In genomic region chr13:30486230-30487074, GRCh38 we compare ENCODE assay signal across 17 cellular contexts. TPM values are rescaled to one million over a fixed set of nuclear protein-coding genes. Genes with fewer than 3 reads are reported as not detected.
DNase-seq lines count a peak whose midpoint lies in the region; ATAC-seq and TF ChIP-seq lines count a peak whose summit lies in the region.
"Had no signal": no experiment of that assay in that cellular context is flagged by ENCODE, and none has a peak within 500 bp of the region (broad histone marks: within the 10 kb centered on the region; RNA-seq: fewer than 3 reads in every experiment).

No MANE protein-coding gene starts in this region.

- peak overlapping the region; percentile 60 for H3K4me3 Mint-ChIP-seq in Caco-2 (ENCODE audit: unreplicated experiment)
- H3K4me3 Mint-ChIP-seq: activated CD4-positive, alpha-beta T cell treated with anti-CD3 and anti-CD28 coated beads, Interleukin-2, amount 10 ng/mL, durations not matched to agents 24 days and 14 days; CD8-positive, alpha-beta memory T cell had no signal

- ATAC-seq in PC-3 (peak; percentile 54), foreskin keratinocyte (peak; percentile 54), gastrocnemius medialis (no peak), HG02571 (IDR thresholded peaks at IDR 0.05; ENCODE audit: unreplicated experiment) (no peak)
- ATAC-seq: GM12878 had no signal

- H3K4ac ChIP-seq in neuronal stem cell (ENCODE audit: low read length) = no peak overlapping the region

- no peaks in the 10 kb centered on the region for H3K27me3 Mint-ChIP-seq in Caco-2 (ENCODE audit: insufficient read depth, unreplicated experiment)

- peak overlapping the region; percentile 7; the same call in 1 of the 2 replicates for H2AFZ ChIP-seq in PC-3 (ENCODE audit: low read length)
- H2AFZ ChIP-seq in neuronal stem cell (ENCODE audit: low read length) = no peak overlapping the region

- H3K9me3 Mint-ChIP-seq in Caco-2 (ENCODE audit: unreplicated experiment) = no peaks in the 10 kb centered on the region
- H3K9me3 Mint-ChIP-seq: activated CD4-positive, alpha-beta T cell treated with anti-CD3 and anti-CD28 coated beads, Interleukin-2, amount 10 ng/mL, durations not matched to agents 24 days and 14 days; CD8-positive, alpha-beta memory T cell had no signal

- H3K36me3 ChIP-seq in Caco-2 (ENCODE audit: control insufficient read depth, insufficient read depth, low read length) = no peaks in the 10 kb centered on the region
- no peaks in the 10 kb centered on the region for H3K36me3 ChIP-seq in PC-3 (ENCODE audit: low read depth, low read length)
- no peaks in the 10 kb centered on the region for H3K36me3 ChIP-seq in neuronal stem cell (replicated peaks in 1 of 2; ENCODE audit: control insufficient read depth in 2 of 2, insufficient read depth in 2 of 2, low read length in 2 of 2)
- no peaks in the 10 kb centered on the region for H3K36me3 ChIP-seq in gastrocnemius medialis

- no CpG with 5 or more reads among the region's 11 CpGs for WGBS in neuronal stem cell (ENCODE audit: extremely low coverage in 2 of 2, insufficient read length in 2 of 2, insufficient replicate concordance in 1 of 2), 2 donors

- BruUV-seq in Caco-2 (replicated peaks; lab: Mats Ljungman, UMichigan) = no TSS peak
- no TSS peak for BruUV-seq in PC-3 (replicated peaks; lab: Mats Ljungman, UMichigan)

- H3K4me3 ChIP-seq in Caco-2 (ENCODE audit: low read depth, low read length) (no peak overlapping the region), PC-3 (ENCODE audit: low read length) (no peak overlapping the region), neuronal stem cell (ENCODE audit: low read length in 2 of 2) (no peak overlapping the region), gastrocnemius medialis (no peak overlapping the region)
- H3K4me3 ChIP-seq: GM12878 had no signal

- H3K4me1 ChIP-seq in Caco-2 = peaks cover 11% of the 10 kb centered on the region
- H3K4me1 ChIP-seq in PC-3 (ENCODE audit: insufficient read depth, low read length) = peaks cover 9% of the 10 kb centered on the region; the same call in 1 of the 2 replicates
- H3K4me1 ChIP-seq in foreskin keratinocyte = peaks cover 1% of the 10 kb centered on the region
- H3K4me1 ChIP-seq in neuronal stem cell (ENCODE audit: control insufficient read depth in 2 of 2, insufficient read depth in 1 of 2, low read depth in 1 of 2, low read length in 2 of 2) = peaks cover 0 to 1% of the 10 kb centered on the region in 2 donors
- H3K4me1 ChIP-seq in gastrocnemius medialis = peaks cover 5 to 16% of the 10 kb centered on the region in 2 donors

- H3F3A ChIP-seq in PC-3 (ENCODE audit: low read length, unreplicated experiment) = no peaks in the 10 kb centered on the region

- intact Hi-C loops in Caco-2 (cut with micrococcal nuclease; ENCODE audit: unreplicated experiment) = no loop called here
- intact Hi-C loops in PC-3 (cut with micrococcal nuclease) = no loop called here
- intact Hi-C loops in gastrocnemius medialis (cut with DNase I; ENCODE audit: low total_unique reads) = no loop called here

- no peaks in the 10 kb centered on the region for H4K20me1 ChIP-seq in PC-3 (ENCODE audit: low read length)

- no peak overlapping the region for H2BK5ac ChIP-seq in neuronal stem cell (ENCODE audit: low read length)

- POLR2A ChIA-PET in Caco-2 (lab: Charles Lee) = no interaction called here
- POLR2A ChIA-PET in PC-3 (lab: Charles Lee; ENCODE audit: unreplicated experiment) = no interaction called here

- H3K79me2 ChIP-seq in PC-3 (ENCODE audit: low read length) = no peaks in the 10 kb centered on the region

- peak overlapping the region; percentile 13 for H3K18ac ChIP-seq in neuronal stem cell (ENCODE audit: low read length)

- peak overlapping the region; percentile 15 for H2BK15ac ChIP-seq in neuronal stem cell (ENCODE audit: low read length)

- peak overlapping the region; percentile 64 for H3K27ac Mint-ChIP-seq in Caco-2 (ENCODE audit: unreplicated experiment)
- H3K27ac Mint-ChIP-seq: activated CD4-positive, alpha-beta T cell treated with anti-CD3 and anti-CD28 coated beads, Interleukin-2, amount 10 ng/mL, durations not matched to agents 24 days and 14 days; CD8-positive, alpha-beta memory T cell had no signal

- no peak overlapping the region for H3K4me2 ChIP-seq in PC-3 (ENCODE audit: low read length)
- H3K4me2 ChIP-seq in neuronal stem cell (ENCODE audit: insufficient read depth, low read length, poor library complexity, severe bottlenecking) = no peak overlapping the region

- H2AK5ac ChIP-seq in neuronal stem cell (ENCODE audit: low read depth, low read length) = no peak overlapping the region

- DNase-seq in Caco-2 (peak; percentile 56 to 62), PC-3 (peak; percentile 73), foreskin keratinocyte (peak in 1 of 2 donors; percentile 59), neuronal stem cell (ENCODE audit: low spot score) (no peak), NCI-H774 (lab: John Stamatoyannopoulos, UW) (no peak), gastrocnemius medialis (no peak), SK-N-DZ (ENCODE audit: low spot score) (no peak)
- DNase-seq: activated CD4-positive, alpha-beta T cell treated with anti-CD3 and anti-CD28 coated beads, Interleukin-2, amount 10 ng/mL, durations not matched to agents 24 days and 14 days; activated naive CD4-positive, alpha-beta T cell treated with anti-CD3 and anti-CD28 coated beads, Interleukin-2, amount 50 U/mL, for 16 hours; CD8-positive, alpha-beta memory T cell; effector memory CD4-positive, alpha-beta T cell; mesenchymal stem cell; MV-4-11; NCI-H2171; occipital lobe had no signal

- CTCF ChIA-PET in Caco-2 (lab: Charles Lee) = no interaction called here
- CTCF ChIA-PET in PC-3 (lab: Charles Lee) = no interaction called here

- H3K9ac ChIP-seq in PC-3 (ENCODE audit: low read length) (no peak overlapping the region), neuronal stem cell (ENCODE audit: low read depth, low read length, poor library complexity) (no peak overlapping the region)

- H3K23ac ChIP-seq in neuronal stem cell (ENCODE audit: low read depth, low read length, poor library complexity) = peak overlapping the region; percentile 25

- H3K27me3 ChIP-seq in Caco-2 (replicated peaks; ENCODE audit: control insufficient read depth, insufficient read depth, low read length) (no peaks in the 10 kb centered on the region), PC-3 (ENCODE audit: low read length) (no peaks in the 10 kb centered on the region), foreskin keratinocyte (peaks cover 7% of the 10 kb centered on the region), neuronal stem cell (ENCODE audit: control insufficient read depth in 3 of 3, insufficient read depth in 3 of 3, low read depth in 1 of 3, low read length in 3 of 3) (no peaks in the 10 kb centered on the region), gastrocnemius medialis (no peaks in the 10 kb centered on the region)

- peaks cover 9% of the 10 kb centered on the region for H3K4me1 Mint-ChIP-seq in Caco-2 (ENCODE audit: low read depth, unreplicated experiment)
- H3K4me1 Mint-ChIP-seq: activated CD4-positive, alpha-beta T cell treated with anti-CD3 and anti-CD28 coated beads, Interleukin-2, amount 10 ng/mL, durations not matched to agents 24 days and 14 days; CD8-positive, alpha-beta memory T cell had no signal

- H2BK120ac ChIP-seq in neuronal stem cell (ENCODE audit: low read depth, low read length) = no peak overlapping the region

- H3K9me3 ChIP-seq in Caco-2 = no peaks in the 10 kb centered on the region
- no peaks in the 10 kb centered on the region for H3K9me3 ChIP-seq in PC-3 (ENCODE audit: low read length)
- no peaks in the 10 kb centered on the region for H3K9me3 ChIP-seq in neuronal stem cell (replicated peaks in 1 of 2; ENCODE audit: control insufficient read depth in 2 of 2, insufficient read depth in 1 of 2, low read depth in 1 of 2, low read length in 2 of 2)
- no peaks in the 10 kb centered on the region for H3K9me3 ChIP-seq in gastrocnemius medialis

- in situ Hi-C loops in gastrocnemius medialis (cut with MboI; ENCODE audit: low sequenced_read_pairs in 4 of 4) = no loop called here

- H4K8ac ChIP-seq in neuronal stem cell (ENCODE audit: low read depth, low read length) = no peak overlapping the region

- H2BK12ac ChIP-seq in neuronal stem cell (ENCODE audit: low read length) = no peak overlapping the region

- no peak for TF ChIP-seq CTCF in Caco-2 (IDR thresholded peaks at IDR 0.05; ENCODE audit: insufficient read depth in 1 of 2, low read depth in 1 of 2, low read length in 1 of 2, severe bottlenecking in 1 of 2, unreplicated experiment in 1 of 2)
- no peak for TF ChIP-seq CTCF in PC-3 (conservative IDR thresholded peaks at IDR 0.05; ENCODE audit: low read depth, low read length)
- TF ChIP-seq CTCF in foreskin keratinocyte (conservative IDR thresholded peaks at IDR 0.05) = no peak
- TF ChIP-seq CTCF in gastrocnemius medialis (IDR thresholded peaks at IDR 0.05 in 4 of 5, conservative IDR thresholded peaks at IDR 0.05 in 1 of 5) = no peak

- no peak for TF ChIP-seq POLR2A in gastrocnemius medialis (IDR thresholded peaks at IDR 0.05)

- no peak overlapping the region for H3K27ac ChIP-seq in PC-3 (ENCODE audit: low read length)
- H3K27ac ChIP-seq in foreskin keratinocyte = no peak overlapping the region
- no peak overlapping the region for H3K27ac ChIP-seq in neuronal stem cell (replicated peaks; ENCODE audit: low read length)
- H3K27ac ChIP-seq in gastrocnemius medialis = no peak overlapping the region

- peaks cover 1% of the 10 kb centered on the region for H3K79me1 ChIP-seq in neuronal stem cell (ENCODE audit: low read depth, low read length)

- no peak overlapping the region for H3K14ac ChIP-seq in neuronal stem cell (ENCODE audit: low read length)

- no peaks in the 10 kb centered on the region for H3K9me2 ChIP-seq in PC-3 (replicated peaks; ENCODE audit: low read length)

- H4K91ac ChIP-seq in neuronal stem cell (ENCODE audit: low read depth, low read length, poor library complexity) = no peak overlapping the region

- no peaks in the 10 kb centered on the region for H3K36me3 Mint-ChIP-seq in Caco-2 (ENCODE audit: insufficient read depth, unreplicated experiment)

RNA-seq across cellular contexts. Expression of gene HMGB1, which starts 20.7 kb away (rescaled TPM):
- total RNA-seq in Caco-2 (2022) (569 and 598 TPM in 2 replicates), PC-3 (2014; rRNA removed) (497 and 567 TPM in 2 replicates), foreskin keratinocyte (501 and 571 TPM in 2 replicates), gastrocnemius medialis (100 to 1,000 TPM; 217 to 314 (median 265) TPM)
- polyA plus RNA-seq in foreskin keratinocyte = 415 and 516 TPM in 2 replicates
- 792 TPM for polyA plus RNA-seq in neuronal stem cell (2013, experiment 1 of 2)
- 805 TPM for polyA plus RNA-seq in neuronal stem cell (2013, experiment 2 of 2)
- 1,342 and 1,760 TPM in 2 replicates for polyA plus RNA-seq in SK-N-DZ (2014; cell fraction: cytosol; rRNA removed)
- 947 and 1,128 TPM in 2 replicates for polyA plus RNA-seq in SK-N-DZ (2014; cell fraction: nucleus; rRNA removed)

Comparison
In these comparisons a context has a peak if more than half of its experiments do, and no peak if none do; other contexts are left out.
1. DNase-seq: peak in Caco-2 (2 of 2) and PC-3 (single experiment); none in neuronal stem cell (single experiment), NCI-H774 (single experiment), gastrocnemius medialis (0 of 2) and SK-N-DZ (single experiment).
2. ATAC-seq: peak in PC-3 (single experiment) and foreskin keratinocyte (single experiment); none in gastrocnemius medialis (0 of 2) and HG02571 (single experiment).